ENCODE assay signal across 8 cellular contexts in genomic region chrX:410296-410695, GRCh38.
"Had no signal": no experiment of that assay in that cellular context is flagged by ENCODE, and none has a peak within 500 bp of the region (broad histone marks: within the 10 kb centered on the region; RNA-seq: fewer than 3 reads in every experiment).

No MANE protein-coding gene starts in this region.

- DNase-seq: GDM1, GF-D8 had no signal

- ATAC-seq: GM12878 had no signal

- H3K4me3 ChIP-seq: GM12878 had no signal

- FAIRE-seq: G401.6, GM12878, GM12891, GM12892, GM18507, GM19239 had no signal
